Comparison of ENCODE assay signal across 8 cellular contexts in genomic region chr20:57118964-57119363, GRCh38.
"Had no signal": no experiment of that assay in that cellular context is flagged by ENCODE, and none has a peak within 500 bp of the region (broad histone marks: within the 10 kb centered on the region; RNA-seq: fewer than 3 reads in every experiment).

No MANE protein-coding gene starts in this region.

- FAIRE-seq: H1, H54 had no signal

- H2AFZ ChIP-seq: GM23248, GM23338 had no signal

- H3K4me3 ChIP-seq: GM23248, GM23338 had no signal

- DNase-seq: GM23248, GOT3, H7, HCEC 1CT, HFFc6 had no signal

- H3K9ac ChIP-seq: GM23248 had no signal

- H3K4me2 ChIP-seq: GM23338 had no signal

- H3K27ac ChIP-seq: GM23248 had no signal
